Comparison of ENCODE assay signal across 40 cellular contexts in the genomic region with DNA sequence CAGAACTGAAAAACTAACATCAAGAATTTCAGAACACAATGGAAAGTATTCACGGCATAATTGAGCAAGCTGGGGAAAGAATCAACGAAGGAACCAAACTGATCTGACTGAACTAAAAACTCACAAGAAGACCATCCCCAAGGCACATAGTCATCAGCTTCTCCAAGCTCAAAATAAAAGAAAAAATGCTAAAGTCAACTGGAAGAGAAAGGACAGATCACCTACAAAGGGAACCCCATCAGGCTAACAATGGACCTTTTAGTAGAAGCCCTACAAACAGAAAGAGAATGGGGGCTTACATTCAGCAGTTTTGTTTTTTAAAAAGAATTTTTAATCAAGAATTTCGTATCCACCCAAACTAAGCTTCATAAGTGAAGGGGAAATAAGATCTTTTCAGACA. TPM values are rescaled to one million over a fixed set of nuclear protein-coding genes. Genes with fewer than 3 reads are reported as not detected.
"Had no signal": no experiment of that assay in that cellular context is flagged by ENCODE, and none has a peak within 500 bp of the region (broad histone marks: within the 10 kb centered on the region; RNA-seq: fewer than 3 reads in every experiment).

No MANE protein-coding gene starts in this region.

- H3K4me1 Mint-ChIP-seq: activated CD4-positive, alpha-beta T cell treated with anti-CD3 and anti-CD28 coated beads, Interleukin-2, amount 10 ng/mL, durations not matched to agents 24 days and 14 days; activated naive CD8-positive, alpha-beta T cell treated with anti-CD3 and anti-CD28 coated beads, Interleukin-2, amount 10 ng/mL, durations not matched to agents 7 days and 5 days; activated naive CD8-positive, alpha-beta T cell treated with anti-CD3 and anti-CD28 coated beads, Interleukin-2, amount 50 U/mL, for 24 hours had no signal

- H3K36me3 ChIP-seq: ascending aorta, cardiac muscle cell had no signal

- H3K4me1 ChIP-seq: ascending aorta had no signal

- H3K9me3 ChIP-seq: ascending aorta had no signal

- H3K27me3 ChIP-seq: ascending aorta, cardiac muscle cell had no signal

- ATAC-seq: activated CD4-positive, CD25-positive, alpha-beta regulatory T cell treated with anti-CD3 and anti-CD28 coated beads, Interleukin-2, amount 50 U/mL, for 24 hours; activated CD8-positive, alpha-beta T cell treated with anti-CD3 and anti-CD28 coated beads for 36 hours; activated naive CD8-positive, alpha-beta T cell treated with anti-CD3 and anti-CD28 coated beads, Interleukin-2, amount 50 U/mL, for 24 hours; activated T-cell treated with anti-CD3 and anti-CD28 coated beads, Interleukin-2, amount 50 U/mL, for 4 hours; activated T-cell treated with anti-CD3 and anti-CD28 coated beads, Interleukin-2, amount 50 U/mL, for 72 hours; activated T-helper 17 cell treated with anti-CD3 and anti-CD28 coated beads, Interleukin-2, amount 50 U/mL, for 72 hours had no signal

- FAIRE-seq: bronchial epithelial cell, TTC549 had no signal

- H3K9me3 Mint-ChIP-seq: activated CD4-positive, alpha-beta memory T cell treated with anti-CD3 and anti-CD28 coated beads for 36 hours; activated CD4-positive, alpha-beta T cell treated with anti-CD3 and anti-CD28 coated beads, Interleukin-2, amount 10 ng/mL, durations not matched to agents 24 days and 14 days; activated CD8-positive, alpha-beta T cell treated with anti-CD3 and anti-CD28 coated beads for 36 hours; activated naive CD4-positive, alpha-beta T cell treated with anti-CD3 and anti-CD28 coated beads for 36 hours; activated naive CD4-positive, alpha-beta T cell treated with anti-CD3 and anti-CD28 coated beads, Interleukin-2, amount 50 U/mL, for 24 hours; activated naive CD8-positive, alpha-beta T cell treated with anti-CD3 and anti-CD28 coated beads, Interleukin-2, amount 50 U/mL, for 24 hours; activated T-cell treated with anti-CD3 and anti-CD28 coated beads, Interleukin-2, amount 50 U/mL, for 4 hours; activated T-cell treated with anti-CD3 and anti-CD28 coated beads, Interleukin-2, amount 50 U/mL, for 72 hours; activated T-helper 1 cell treated with anti-CD3 and anti-CD28 coated beads, Interleukin-12 subunit alpha, Interleukin-12 subunit beta, Interleukin-2, Interleukin-4 antibody, amounts not matched to agents 30 ng/mL and 10 ng/mL and 1 ng/mL, durations not matched to agents 14 hours and 24 hours and 36 hours; activated T-helper 17 cell treated with anti-CD3 and anti-CD28 coated beads, Interleukin-2, amount 50 U/mL, for 72 hours; central memory CD8-positive, alpha-beta T cell; T-helper 1 cell treated with Interleukin-12 subunit alpha and Interleukin-12 subunit beta and Interleukin-4 antibody, amounts not matched to agents 30 μg/mL and 1 μg/mL, for 36 hours; T-helper 2 cell treated with Interferon-gamma antibody and Interleukin-4, amounts not matched to agents 5 μg/mL and 100 μg/mL, for 36 hours had no signal

- H3K4me3 ChIP-seq: ascending aorta, cardiac muscle cell had no signal

- DNase-seq: activated CD4-positive, alpha-beta memory T cell treated with anti-CD3 and anti-CD28 coated beads for 36 hours; activated CD4-positive, alpha-beta T cell treated with anti-CD3 and anti-CD28 coated beads for 4 hours; activated CD4-positive, alpha-beta T cell treated with anti-CD3 and anti-CD28 coated beads, Interleukin-2, amount 10 ng/mL, durations not matched to agents 24 days and 14 days; activated CD4-positive, alpha-beta T cell treated with anti-CD3 and anti-CD28 coated beads, Interleukin-2, amount 50 U/mL, for 1 hour; activated CD4-positive, alpha-beta T cell treated with anti-CD3 and anti-CD28 coated beads, Interleukin-2, amount 50 U/mL, for 4 hours; activated CD4-positive, CD25-positive, alpha-beta regulatory T cell; activated CD8-positive, alpha-beta memory T cell treated with anti-CD3 and anti-CD28 coated beads, Interleukin-2, amount 50 U/mL, for 4 hours; activated CD8-positive, alpha-beta T cell treated with anti-CD3 and anti-CD28 coated beads for 36 hours; activated effector memory CD4-positive, alpha-beta T cell treated with anti-CD3 and anti-CD28 coated beads, Interleukin-2, amount 50 U/mL, for 16 hours; activated gamma-delta T cell treated with Interleukin-2 at 50 U/mL for 16 hours; activated naive CD4-positive, alpha-beta T cell; activated naive CD4-positive, alpha-beta T cell treated with anti-CD3 and anti-CD28 coated beads for 36 hours; activated naive CD8-positive, alpha-beta T cell treated with anti-CD3 and anti-CD28 coated beads, Interleukin-2, amount 10 ng/mL, durations not matched to agents 7 days and 5 days; activated naive CD8-positive, alpha-beta T cell treated with anti-CD3 and anti-CD28 coated beads, Interleukin-2, amount 50 U/mL, for 24 hours; activated T-cell treated with anti-CD3 and anti-CD28 coated beads for 4 hours; activated T-cell treated with anti-CD3 and anti-CD28 coated beads, Interleukin-2, amount 50 U/mL, for 1 hour; activated T-cell treated with anti-CD3 and anti-CD28 coated beads, Interleukin-2, amount 50 U/mL, for 4 hours; activated T-cell treated with anti-CD3 and anti-CD28 coated beads, Interleukin-2, amount 50 U/mL, for 72 hours; amygdala; anterior cingulate cortex; cerebellar nuclear complex; T-helper 1 cell; T-helper 2 cell; T-helper 9 cell had no signal

- H3K27ac Mint-ChIP-seq: activated CD4-positive, alpha-beta memory T cell treated with anti-CD3 and anti-CD28 coated beads for 36 hours; activated CD4-positive, alpha-beta T cell treated with anti-CD3 and anti-CD28 coated beads, Interleukin-2, amount 10 ng/mL, durations not matched to agents 24 days and 14 days; activated CD8-positive, alpha-beta T cell treated with anti-CD3 and anti-CD28 coated beads for 36 hours; activated naive CD4-positive, alpha-beta T cell treated with anti-CD3 and anti-CD28 coated beads for 36 hours; activated naive CD4-positive, alpha-beta T cell treated with anti-CD3 and anti-CD28 coated beads, Interleukin-2, amount 50 U/mL, for 24 hours; activated naive CD8-positive, alpha-beta T cell; activated naive CD8-positive, alpha-beta T cell treated with anti-CD3 and anti-CD28 coated beads, Interleukin-2, amount 10 ng/mL, durations not matched to agents 7 days and 5 days; activated naive CD8-positive, alpha-beta T cell treated with anti-CD3 and anti-CD28 coated beads, Interleukin-2, amount 50 U/mL, for 24 hours; activated T-cell treated with anti-CD3 and anti-CD28 coated beads, Interleukin-2, amount 50 U/mL, for 72 hours; activated T-helper 1 cell treated with anti-CD3 and anti-CD28 coated beads, Interleukin-12 subunit alpha, Interleukin-12 subunit beta, Interleukin-2, Interleukin-4 antibody, amounts not matched to agents 30 ng/mL and 10 ng/mL and 1 ng/mL, durations not matched to agents 14 hours and 24 hours and 36 hours; activated T-helper 17 cell treated with anti-CD3 and anti-CD28 coated beads, Interleukin-2, amount 50 U/mL, for 72 hours; brain; T-helper 1 cell treated with Interleukin-12 subunit alpha and Interleukin-12 subunit beta and Interleukin-4 antibody, amounts not matched to agents 30 μg/mL and 1 μg/mL, for 36 hours; T-helper 2 cell treated with Interferon-gamma antibody and Interleukin-4, amounts not matched to agents 5 μg/mL and 100 μg/mL, for 36 hours had no signal

- H3K27ac ChIP-seq: ascending aorta, cardiac muscle cell, VCaP had no signal

- H3K27me3 Mint-ChIP-seq: activated naive CD4-positive, alpha-beta T cell treated with anti-CD3 and anti-CD28 coated beads, Interleukin-2, amount 50 U/mL, for 24 hours; activated naive CD8-positive, alpha-beta T cell; activated naive CD8-positive, alpha-beta T cell treated with anti-CD3 and anti-CD28 coated beads, Interleukin-2, amount 50 U/mL, for 24 hours; activated T-helper 17 cell treated with anti-CD3 and anti-CD28 coated beads, Interleukin-2, amount 50 U/mL, for 72 hours; brain had no signal

- H3K4me3 Mint-ChIP-seq: activated CD4-positive, alpha-beta memory T cell treated with anti-CD3 and anti-CD28 coated beads for 36 hours; activated CD4-positive, alpha-beta T cell treated with anti-CD3 and anti-CD28 coated beads, Interleukin-2, amount 10 ng/mL, durations not matched to agents 24 days and 14 days; activated CD8-positive, alpha-beta T cell treated with anti-CD3 and anti-CD28 coated beads for 36 hours; activated naive CD4-positive, alpha-beta T cell treated with anti-CD3 and anti-CD28 coated beads for 36 hours; activated naive CD4-positive, alpha-beta T cell treated with anti-CD3 and anti-CD28 coated beads, Interleukin-2, amount 50 U/mL, for 24 hours; activated naive CD8-positive, alpha-beta T cell; activated naive CD8-positive, alpha-beta T cell treated with anti-CD3 and anti-CD28 coated beads, Interleukin-2, amount 10 ng/mL, durations not matched to agents 7 days and 5 days; activated naive CD8-positive, alpha-beta T cell treated with anti-CD3 and anti-CD28 coated beads, Interleukin-2, amount 50 U/mL, for 24 hours; activated T-cell treated with anti-CD3 and anti-CD28 coated beads, Interleukin-2, amount 50 U/mL, for 4 hours; activated T-cell treated with anti-CD3 and anti-CD28 coated beads, Interleukin-2, amount 50 U/mL, for 72 hours; activated T-helper 1 cell treated with anti-CD3 and anti-CD28 coated beads, Interleukin-12 subunit alpha, Interleukin-12 subunit beta, Interleukin-2, Interleukin-4 antibody, amounts not matched to agents 30 ng/mL and 10 ng/mL and 1 ng/mL, durations not matched to agents 14 hours and 24 hours and 36 hours; activated T-helper 17 cell treated with anti-CD3 and anti-CD28 coated beads, Interleukin-2, amount 50 U/mL, for 72 hours; brain; central memory CD8-positive, alpha-beta T cell; T-helper 1 cell treated with Interleukin-12 subunit alpha and Interleukin-12 subunit beta and Interleukin-4 antibody, amounts not matched to agents 30 μg/mL and 1 μg/mL, for 36 hours; T-helper 2 cell treated with Interferon-gamma antibody and Interleukin-4, amounts not matched to agents 5 μg/mL and 100 μg/mL, for 36 hours had no signal

RNA-seq across cellular contexts. Expression of gene TAS2R50, which starts 11.7 kb away (rescaled TPM):
- total RNA-seq: activated CD4-positive, alpha-beta memory T cell treated with anti-CD3 and anti-CD28 coated beads for 36 hours; ascending aorta had no signal

RNA-seq across cellular contexts. Expression of gene TAS2R14, which starts 35.9 kb away (rescaled TPM):
- total RNA-seq: ascending aorta had no signal

RNA-seq across cellular contexts. Expression of gene PRH2, which starts 45.9 kb away (rescaled TPM):
- total RNA-seq: activated CD4-positive, alpha-beta memory T cell treated with anti-CD3 and anti-CD28 coated beads for 36 hours; activated CD4-positive, alpha-beta T cell treated with anti-CD3 and anti-CD28 coated beads, Interleukin-2, amount 10 ng/mL, durations not matched to agents 24 days and 14 days; activated CD8-positive, alpha-beta memory T cell treated with anti-CD3 and anti-CD28 coated beads for 36 hours; activated CD8-positive, alpha-beta T cell treated with anti-CD3 and anti-CD28 coated beads for 36 hours; activated naive CD4-positive, alpha-beta T cell treated with anti-CD3 and anti-CD28 coated beads for 36 hours; activated naive CD8-positive, alpha-beta T cell treated with anti-CD3 and anti-CD28 coated beads, Interleukin-2, amount 10 ng/mL, durations not matched to agents 7 days and 5 days; activated T-cell treated with anti-CD3 and anti-CD28 coated beads, Interleukin-2, amount 50 U/mL, for 72 hours; activated T-helper 1 cell treated with anti-CD3 and anti-CD28 coated beads, Interleukin-12 subunit alpha, Interleukin-12 subunit beta, Interleukin-2, Interleukin-4 antibody, amounts not matched to agents 30 ng/mL and 10 ng/mL and 1 ng/mL, durations not matched to agents 14 hours and 24 hours and 36 hours; activated T-helper 17 cell treated with anti-CD3 and anti-CD28 coated beads, Interleukin-2, amount 50 U/mL, for 72 hours; ascending aorta; bronchial epithelial cell; cardiac muscle cell; chondrocyte had no signal

RNA-seq across cellular contexts. Expression of gene TAS2R19, which starts 47.5 kb away (rescaled TPM):
- total RNA-seq: ascending aorta had no signal
